In genomic region chr22:24324137-24324536, GRCh38 we compare ENCODE assay signal across 27 cellular contexts. TPM values are rescaled to one million over a fixed set of nuclear protein-coding genes. Genes with fewer than 3 reads are reported as not detected.
A peak's percentile ranks its signal among the peaks of the same experiment; 100 is the strongest.
DNase-seq lines count a peak whose midpoint lies in the region; ATAC-seq and TF ChIP-seq lines count a peak whose summit lies in the region.
"Had no signal": no experiment of that assay in that cellular context is flagged by ENCODE, and none has a peak within 500 bp of the region (broad histone marks: within the 10 kb centered on the region; RNA-seq: fewer than 3 reads in every experiment).

No MANE protein-coding gene starts in this region.

- no peaks in the 10 kb centered on the region for H3K27me3 Mint-ChIP-seq in T-helper 1 cell treated with Interleukin-12 subunit alpha and Interleukin-12 subunit beta and Interleukin-4 antibody, amounts not matched to agents 30 μg/mL and 1 μg/mL, for 36 hours (ENCODE audit: low read depth)
- no peaks in the 10 kb centered on the region for H3K27me3 Mint-ChIP-seq in activated naive CD8-positive, alpha-beta T cell
- H3K27me3 Mint-ChIP-seq in activated naive CD8-positive, alpha-beta T cell treated with anti-CD3 and anti-CD28 coated beads, Interleukin-2, amount 50 U/mL, for 24 hours = no peaks in the 10 kb centered on the region
- no peaks in the 10 kb centered on the region for H3K27me3 Mint-ChIP-seq in chondrocyte (ENCODE audit: low read depth)
- H3K27me3 Mint-ChIP-seq: B cell, IgD-negative memory B cell, type B pancreatic cell had no signal

- peaks cover 25% of the 10 kb centered on the region for H3K36me3 Mint-ChIP-seq in T-helper 1 cell treated with Interleukin-12 subunit alpha and Interleukin-12 subunit beta and Interleukin-4 antibody, amounts not matched to agents 30 μg/mL and 1 μg/mL, for 36 hours (ENCODE audit: low read depth)
- H3K36me3 Mint-ChIP-seq in activated naive CD8-positive, alpha-beta T cell = peaks cover 9% of the 10 kb centered on the region
- peaks cover 37% of the 10 kb centered on the region for H3K36me3 Mint-ChIP-seq in activated naive CD8-positive, alpha-beta T cell treated with anti-CD3 and anti-CD28 coated beads, Interleukin-2, amount 50 U/mL, for 24 hours (ENCODE audit: low read depth)
- peaks cover 23% of the 10 kb centered on the region for H3K36me3 Mint-ChIP-seq in chondrocyte (ENCODE audit: low read depth)
- H3K36me3 Mint-ChIP-seq: IgD-negative memory B cell had no signal

- H3K4me1 Mint-ChIP-seq in T-helper 1 cell treated with Interleukin-12 subunit alpha and Interleukin-12 subunit beta and Interleukin-4 antibody, amounts not matched to agents 30 μg/mL and 1 μg/mL, for 36 hours (ENCODE audit: low read depth) = peaks cover 21% of the 10 kb centered on the region
- H3K4me1 Mint-ChIP-seq in activated naive CD8-positive, alpha-beta T cell (ENCODE audit: low read depth) = peaks cover 24% of the 10 kb centered on the region
- H3K4me1 Mint-ChIP-seq in activated naive CD8-positive, alpha-beta T cell treated with anti-CD3 and anti-CD28 coated beads, Interleukin-2, amount 50 U/mL, for 24 hours = peaks cover 15% of the 10 kb centered on the region
- H3K4me1 Mint-ChIP-seq in chondrocyte (ENCODE audit: low read depth) = peaks cover 31% of the 10 kb centered on the region

- no peak for DNase-seq in T-helper 1 cell
- DNase-seq in activated naive CD8-positive, alpha-beta T cell treated with anti-CD3 and anti-CD28 coated beads, Interleukin-2, amount 50 U/mL, for 24 hours = no peak
- DNase-seq in chondrocyte (ENCODE audit: low spot score) = no peak
- DNase-seq in HuH-7.5 (ENCODE audit: low spot score) = no peak
- no peak for DNase-seq in stimulated activated naive CD8-positive, alpha-beta T cell treated with anti-CD3 and anti-CD28 coated beads, Interleukin-15, Interleukin-2, amounts not matched to agents 100 U/mL and 50 U/mL, for 24 hours
- no peak for DNase-seq in DMS53 (lab: John Stamatoyannopoulos, UW)
- DNase-seq: activated effector memory CD4-positive, alpha-beta T cell treated with Interleukin-2 at 50 U/mL for 16 hours; aorta; Calu3; caudate nucleus; dermis blood vessel endothelial cell; GOT3; kidney; mammary epithelial cell; NCI-H1105 treated with DMSO at 0.1 percent for 48 hours; NCI-H2081; NCI-H774; psoas muscle; RPMI8226; stimulated activated CD8-positive, alpha-beta memory T cell treated with anti-CD3 and anti-CD28 coated beads, Interleukin-4, amount 100 ng/mL, for 48 hours; WERI-Rb-1 had no signal

- H3K27ac Mint-ChIP-seq in T-helper 1 cell treated with Interleukin-12 subunit alpha and Interleukin-12 subunit beta and Interleukin-4 antibody, amounts not matched to agents 30 μg/mL and 1 μg/mL, for 36 hours = peak overlapping the region; percentile 69
- H3K27ac Mint-ChIP-seq in activated naive CD8-positive, alpha-beta T cell = peak overlapping the region; percentile 51
- H3K27ac Mint-ChIP-seq in activated naive CD8-positive, alpha-beta T cell treated with anti-CD3 and anti-CD28 coated beads, Interleukin-2, amount 50 U/mL, for 24 hours = no peak overlapping the region
- H3K27ac Mint-ChIP-seq in chondrocyte (ENCODE audit: unreplicated experiment) = peak overlapping the region; percentile 18
- H3K27ac Mint-ChIP-seq: B cell, IgD-negative memory B cell, type B pancreatic cell had no signal

- H3K4me3 Mint-ChIP-seq in T-helper 1 cell treated with Interleukin-12 subunit alpha and Interleukin-12 subunit beta and Interleukin-4 antibody, amounts not matched to agents 30 μg/mL and 1 μg/mL, for 36 hours = peak overlapping the region; percentile 0
- H3K4me3 Mint-ChIP-seq in activated naive CD8-positive, alpha-beta T cell = no peak overlapping the region
- H3K4me3 Mint-ChIP-seq in activated naive CD8-positive, alpha-beta T cell treated with anti-CD3 and anti-CD28 coated beads, Interleukin-2, amount 50 U/mL, for 24 hours = no peak overlapping the region
- H3K4me3 Mint-ChIP-seq in chondrocyte (ENCODE audit: unreplicated experiment) = no peak overlapping the region
- H3K4me3 Mint-ChIP-seq: B cell, IgD-negative memory B cell, type B pancreatic cell had no signal

- ATAC-seq in activated naive CD8-positive, alpha-beta T cell treated with anti-CD3 and anti-CD28 coated beads, Interleukin-2, amount 50 U/mL, for 24 hours = no peak
- no peak for ATAC-seq in stimulated activated naive CD8-positive, alpha-beta T cell treated with anti-CD3 and anti-CD28 coated beads, Interleukin-15, Interleukin-2, amounts not matched to agents 100 U/mL and 50 U/mL, for 24 hours
- ATAC-seq: GM12878, psoas muscle had no signal

- TF ChIP-seq CTCF in chondrocyte (IDR thresholded peaks at IDR 0.05) = no peak

- no peaks in the 10 kb centered on the region for H3K9me3 Mint-ChIP-seq in T-helper 1 cell treated with Interleukin-12 subunit alpha and Interleukin-12 subunit beta and Interleukin-4 antibody, amounts not matched to agents 30 μg/mL and 1 μg/mL, for 36 hours
- H3K9me3 Mint-ChIP-seq in activated naive CD8-positive, alpha-beta T cell (ENCODE audit: low read depth) = no peaks in the 10 kb centered on the region
- no peaks in the 10 kb centered on the region for H3K9me3 Mint-ChIP-seq in activated naive CD8-positive, alpha-beta T cell treated with anti-CD3 and anti-CD28 coated beads, Interleukin-2, amount 50 U/mL, for 24 hours
- H3K9me3 Mint-ChIP-seq in chondrocyte (ENCODE audit: low read depth) = no peaks in the 10 kb centered on the region
- H3K9me3 Mint-ChIP-seq: IgD-negative memory B cell, type B pancreatic cell had no signal

RNA-seq across cellular contexts. Expression of gene SPECC1L, which starts 53.5 kb away (rescaled TPM):
- total RNA-seq in chondrocyte = 78.7 to 92.6 TPM (median 91.3 TPM) in 3 replicates
